Comparison of ENCODE assay signal across 1 cellular context in genomic region chr7:41447106-41448042, GRCh38.
TF ChIP-seq lines count a peak whose summit lies in the region.

No MANE protein-coding gene starts in this region.

TF ChIP-seq in liver, 16 proteins besides CTCF, POLR2A, EP300 and RAD21 (continued from another document):
- TF ChIP-seq ZBTB33 (IDR thresholded peaks at IDR 0.05), result no peak
- TF ChIP-seq SP1 (IDR thresholded peaks at IDR 0.05), result no peak
- TF ChIP-seq REST (IDR thresholded peaks at IDR 0.05), result no peak
- TF ChIP-seq TAF1 (conservative IDR thresholded peaks at IDR 0.05), result no peak
- no peak for TF ChIP-seq MAX (IDR thresholded peaks at IDR 0.05)
- no peak for TF ChIP-seq GABPA (IDR thresholded peaks at IDR 0.05 in 1 of 2, conservative IDR thresholded peaks at IDR 0.05 in 1 of 2)
